Comparison of ENCODE assay signal across 21 cellular contexts in the genomic region with DNA sequence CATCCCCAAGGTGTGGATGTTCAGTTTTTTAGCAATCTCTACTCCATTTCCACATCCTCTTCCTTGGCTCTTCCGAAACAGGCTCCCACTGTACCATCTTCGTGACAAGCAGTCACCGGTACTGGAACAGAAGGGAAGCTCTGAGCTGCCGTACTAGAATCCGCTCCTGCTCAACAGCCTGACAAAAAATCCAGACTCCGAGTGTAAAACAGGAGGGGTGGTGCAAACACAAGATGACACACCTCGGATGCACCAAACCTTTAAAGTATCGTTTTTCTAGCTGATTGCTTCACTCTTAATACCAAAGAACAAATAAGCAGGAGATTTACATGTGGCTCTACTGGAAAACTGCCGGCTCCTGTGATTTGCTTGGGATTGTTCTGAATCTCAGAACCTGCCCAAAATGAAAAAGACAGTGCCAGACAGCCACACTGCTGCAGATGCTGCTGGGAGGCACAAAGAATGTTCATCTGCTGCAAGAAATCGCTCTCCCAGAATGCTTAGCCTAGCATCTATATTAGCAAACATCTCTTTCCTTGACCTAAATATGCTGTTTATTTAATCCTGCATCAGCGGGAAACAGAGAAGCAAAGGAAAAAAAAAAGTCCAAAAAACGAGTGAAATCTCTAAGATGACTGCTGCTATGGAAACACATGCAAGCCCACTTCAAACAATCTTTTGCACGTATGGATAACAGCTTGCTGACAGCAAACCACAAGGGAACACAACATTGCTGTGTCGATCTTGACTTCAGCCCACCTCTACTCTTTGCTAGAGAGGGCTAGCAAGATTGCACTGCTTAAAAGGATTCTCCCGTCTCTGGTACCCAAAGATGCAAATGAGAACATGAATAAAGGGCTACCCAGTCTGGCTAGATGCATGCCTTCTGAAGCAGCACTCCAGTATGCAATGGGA. TPM values are rescaled to one million over a fixed set of nuclear protein-coding genes. Genes with fewer than 3 reads are reported as not detected.
DNase-seq lines count a peak whose midpoint lies in the region; ATAC-seq and TF ChIP-seq lines count a peak whose summit lies in the region.
"Had no signal": no experiment of that assay in that cellular context is flagged by ENCODE, and none has a peak within 500 bp of the region (broad histone marks: within the 10 kb centered on the region; RNA-seq: fewer than 3 reads in every experiment).

No MANE protein-coding gene starts in this region.

- peak overlapping the region; percentile 55 for H3K27ac ChIP-seq in temporal lobe (ENCODE audit: low read depth, low read length)
- H3K27ac ChIP-seq: tibial nerve had no signal

- no peak overlapping the region for H3K27ac Mint-ChIP-seq in activated naive CD8-positive, alpha-beta T cell treated with anti-CD3 and anti-CD28 coated beads, Interleukin-2, amount 10 ng/mL, durations not matched to agents 7 days and 5 days
- H3K27ac Mint-ChIP-seq: activated B cell treated with CpG ODN at 0.5 μM for 24 hours; activated naive CD4-positive, alpha-beta T cell treated with anti-CD3 and anti-CD28 coated beads, Interleukin-2, amount 50 U/mL, for 72 hours; IgD-negative memory B cell; naive B cell had no signal

- H3K4me3 Mint-ChIP-seq in activated naive CD8-positive, alpha-beta T cell treated with anti-CD3 and anti-CD28 coated beads, Interleukin-2, amount 10 ng/mL, durations not matched to agents 7 days and 5 days = no peak overlapping the region
- H3K4me3 Mint-ChIP-seq: activated B cell treated with CpG ODN at 0.5 μM for 24 hours, IgD-negative memory B cell, naive B cell had no signal

- peaks cover 3% of the 10 kb centered on the region for H3K9me3 Mint-ChIP-seq in activated naive CD8-positive, alpha-beta T cell treated with anti-CD3 and anti-CD28 coated beads, Interleukin-2, amount 10 ng/mL, durations not matched to agents 7 days and 5 days
- H3K9me3 Mint-ChIP-seq: activated B cell treated with CpG ODN at 0.5 μM for 24 hours, IgD-negative memory B cell, naive B cell had no signal

- TF ChIP-seq CTCF in GM10266 (IDR thresholded peaks at IDR 0.05; ENCODE audit: control insufficient read depth, insufficient read depth, low read depth, missing control alignments) = no peak

- peaks cover 21% of the 10 kb centered on the region for H3K36me3 Mint-ChIP-seq in activated naive CD8-positive, alpha-beta T cell treated with anti-CD3 and anti-CD28 coated beads, Interleukin-2, amount 10 ng/mL, durations not matched to agents 7 days and 5 days
- H3K36me3 Mint-ChIP-seq: naive B cell had no signal

- peak; percentile 26 for DNase-seq in NCI-H2171 treated with DMSO at 0.1 percent for 48 hours (lab: John Stamatoyannopoulos, UW)
- no peak for DNase-seq in NCI-H2171 (lab: John Stamatoyannopoulos, UW)
- DNase-seq in activated naive CD8-positive, alpha-beta T cell treated with anti-CD3 and anti-CD28 coated beads, Interleukin-2, amount 10 ng/mL, durations not matched to agents 7 days and 5 days = no peak
- peak in 36 of 42 donors; percentile 7 to 79 (median 48) for DNase-seq in head of caudate nucleus
- no peak for DNase-seq in GM10266 (ENCODE audit: extremely low spot score)
- DNase-seq in NCI-H82 (lab: John Stamatoyannopoulos, UW) = no peak
- DNase-seq: 8988T; activated B cell treated with CpG ODN at 0.5 μM for 24 hours; activated CD8-positive, alpha-beta memory T cell treated with anti-CD3 and anti-CD28 coated beads, Interleukin-2, amount 50 U/mL, for 4 hours; Caco-2; erythroblast; naive B cell; NCI-H1048; stimulated activated CD4-positive, alpha-beta T cell treated with anti-CD3 and anti-CD28 coated beads, Interleukin-1b, Interleukin-23, amount 100 ng/mL, for 48 hours had no signal

- peaks cover 30% of the 10 kb centered on the region for H3K4me1 Mint-ChIP-seq in activated naive CD8-positive, alpha-beta T cell treated with anti-CD3 and anti-CD28 coated beads, Interleukin-2, amount 10 ng/mL, durations not matched to agents 7 days and 5 days
- H3K4me1 Mint-ChIP-seq: activated B cell treated with CpG ODN at 0.5 μM for 24 hours had no signal

- intact Hi-C loops in head of caudate nucleus (cut with DNase I) = no loop called here

- H3K27me3 Mint-ChIP-seq in activated naive CD8-positive, alpha-beta T cell treated with anti-CD3 and anti-CD28 coated beads, Interleukin-2, amount 10 ng/mL, durations not matched to agents 7 days and 5 days = no peaks in the 10 kb centered on the region
- H3K27me3 Mint-ChIP-seq: activated B cell treated with CpG ODN at 0.5 μM for 24 hours, IgD-negative memory B cell had no signal

- peak; percentile 78 for ATAC-seq in activated naive CD8-positive, alpha-beta T cell treated with anti-CD3 and anti-CD28 coated beads, Interleukin-2, amount 10 ng/mL, durations not matched to agents 7 days and 5 days (ENCODE audit: low read depth)
- no peak for ATAC-seq in GM21737 (IDR thresholded peaks at IDR 0.05; ENCODE audit: unreplicated experiment)
- ATAC-seq: left lobe of liver, Panc1 had no signal

- POLR2A ChIA-PET in activated naive CD8-positive, alpha-beta T cell treated with anti-CD3 and anti-CD28 coated beads, Interleukin-2, amount 10 ng/mL, durations not matched to agents 7 days and 5 days (lab: Charles Lee) = no interaction called here

RNA-seq across cellular contexts. Expression of a gene that starts 38.0 kb away (rescaled TPM):
- 100 to 1,000 TPM; 102 to 107 TPM for total RNA-seq in activated naive CD8-positive, alpha-beta T cell treated with anti-CD3 and anti-CD28 coated beads, Interleukin-2, amount 10 ng/mL, durations not matched to agents 7 days and 5 days
- 137 TPM for total RNA-seq in temporal lobe

Comparison
In these comparisons a context has a peak if more than half of its experiments do, and no peak if none do; other contexts are left out.
1. DNase-seq: peak in NCI-H2171 treated with DMSO at 0.1 percent for 48 hours (single experiment) and head of caudate nucleus (36 of 42); none in NCI-H2171 (single experiment), activated naive CD8-positive, alpha-beta T cell treated with anti-CD3 and anti-CD28 coated beads, Interleukin-2, amount 10 ng/mL, durations not matched to agents 7 days and 5 days (single experiment), GM10266 (single experiment) and NCI-H82 (single experiment).